3 cellular contexts compared by ENCODE assay signal in the genomic region with DNA sequence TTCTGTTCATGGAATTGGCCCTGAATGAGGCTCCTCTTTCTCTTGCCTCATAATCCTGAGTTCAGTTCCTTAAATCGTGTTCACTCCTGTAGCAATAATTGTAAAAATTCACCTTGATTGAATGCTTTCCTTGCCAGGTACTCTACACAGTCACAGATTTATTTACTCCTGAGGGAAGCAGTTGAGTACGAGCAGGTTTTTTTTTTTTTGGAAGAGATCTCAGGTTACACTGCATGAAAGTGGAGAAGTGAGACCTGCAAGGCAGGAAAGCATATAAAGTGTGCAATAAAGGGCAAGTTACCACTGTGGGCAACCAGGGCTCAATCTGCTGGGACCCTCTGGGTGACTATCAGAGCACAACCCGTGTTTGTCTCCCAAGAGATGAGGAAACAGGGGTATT.
TF ChIP-seq lines count a peak whose summit lies in the region.

No MANE protein-coding gene starts in this region.

TF ChIP-seq in GM23338, 12 proteins besides CTCF, POLR2A, EP300 and RAD21 (continues in another document):
- TF ChIP-seq ZNF114 (CRISPR knock-in tag; IDR thresholded peaks at IDR 0.05): no peak
- no peak for TF ChIP-seq STAT1 (IDR thresholded peaks at IDR 0.05; ENCODE audit: unreplicated experiment)
- no peak for TF ChIP-seq EZH2phosphoT487 (IDR thresholded peaks at IDR 0.05; ENCODE audit: unreplicated experiment)
- no peak for TF ChIP-seq NANOG (IDR thresholded peaks at IDR 0.05; ENCODE audit: borderline replicate concordance)
- TF ChIP-seq, protein P1, sequence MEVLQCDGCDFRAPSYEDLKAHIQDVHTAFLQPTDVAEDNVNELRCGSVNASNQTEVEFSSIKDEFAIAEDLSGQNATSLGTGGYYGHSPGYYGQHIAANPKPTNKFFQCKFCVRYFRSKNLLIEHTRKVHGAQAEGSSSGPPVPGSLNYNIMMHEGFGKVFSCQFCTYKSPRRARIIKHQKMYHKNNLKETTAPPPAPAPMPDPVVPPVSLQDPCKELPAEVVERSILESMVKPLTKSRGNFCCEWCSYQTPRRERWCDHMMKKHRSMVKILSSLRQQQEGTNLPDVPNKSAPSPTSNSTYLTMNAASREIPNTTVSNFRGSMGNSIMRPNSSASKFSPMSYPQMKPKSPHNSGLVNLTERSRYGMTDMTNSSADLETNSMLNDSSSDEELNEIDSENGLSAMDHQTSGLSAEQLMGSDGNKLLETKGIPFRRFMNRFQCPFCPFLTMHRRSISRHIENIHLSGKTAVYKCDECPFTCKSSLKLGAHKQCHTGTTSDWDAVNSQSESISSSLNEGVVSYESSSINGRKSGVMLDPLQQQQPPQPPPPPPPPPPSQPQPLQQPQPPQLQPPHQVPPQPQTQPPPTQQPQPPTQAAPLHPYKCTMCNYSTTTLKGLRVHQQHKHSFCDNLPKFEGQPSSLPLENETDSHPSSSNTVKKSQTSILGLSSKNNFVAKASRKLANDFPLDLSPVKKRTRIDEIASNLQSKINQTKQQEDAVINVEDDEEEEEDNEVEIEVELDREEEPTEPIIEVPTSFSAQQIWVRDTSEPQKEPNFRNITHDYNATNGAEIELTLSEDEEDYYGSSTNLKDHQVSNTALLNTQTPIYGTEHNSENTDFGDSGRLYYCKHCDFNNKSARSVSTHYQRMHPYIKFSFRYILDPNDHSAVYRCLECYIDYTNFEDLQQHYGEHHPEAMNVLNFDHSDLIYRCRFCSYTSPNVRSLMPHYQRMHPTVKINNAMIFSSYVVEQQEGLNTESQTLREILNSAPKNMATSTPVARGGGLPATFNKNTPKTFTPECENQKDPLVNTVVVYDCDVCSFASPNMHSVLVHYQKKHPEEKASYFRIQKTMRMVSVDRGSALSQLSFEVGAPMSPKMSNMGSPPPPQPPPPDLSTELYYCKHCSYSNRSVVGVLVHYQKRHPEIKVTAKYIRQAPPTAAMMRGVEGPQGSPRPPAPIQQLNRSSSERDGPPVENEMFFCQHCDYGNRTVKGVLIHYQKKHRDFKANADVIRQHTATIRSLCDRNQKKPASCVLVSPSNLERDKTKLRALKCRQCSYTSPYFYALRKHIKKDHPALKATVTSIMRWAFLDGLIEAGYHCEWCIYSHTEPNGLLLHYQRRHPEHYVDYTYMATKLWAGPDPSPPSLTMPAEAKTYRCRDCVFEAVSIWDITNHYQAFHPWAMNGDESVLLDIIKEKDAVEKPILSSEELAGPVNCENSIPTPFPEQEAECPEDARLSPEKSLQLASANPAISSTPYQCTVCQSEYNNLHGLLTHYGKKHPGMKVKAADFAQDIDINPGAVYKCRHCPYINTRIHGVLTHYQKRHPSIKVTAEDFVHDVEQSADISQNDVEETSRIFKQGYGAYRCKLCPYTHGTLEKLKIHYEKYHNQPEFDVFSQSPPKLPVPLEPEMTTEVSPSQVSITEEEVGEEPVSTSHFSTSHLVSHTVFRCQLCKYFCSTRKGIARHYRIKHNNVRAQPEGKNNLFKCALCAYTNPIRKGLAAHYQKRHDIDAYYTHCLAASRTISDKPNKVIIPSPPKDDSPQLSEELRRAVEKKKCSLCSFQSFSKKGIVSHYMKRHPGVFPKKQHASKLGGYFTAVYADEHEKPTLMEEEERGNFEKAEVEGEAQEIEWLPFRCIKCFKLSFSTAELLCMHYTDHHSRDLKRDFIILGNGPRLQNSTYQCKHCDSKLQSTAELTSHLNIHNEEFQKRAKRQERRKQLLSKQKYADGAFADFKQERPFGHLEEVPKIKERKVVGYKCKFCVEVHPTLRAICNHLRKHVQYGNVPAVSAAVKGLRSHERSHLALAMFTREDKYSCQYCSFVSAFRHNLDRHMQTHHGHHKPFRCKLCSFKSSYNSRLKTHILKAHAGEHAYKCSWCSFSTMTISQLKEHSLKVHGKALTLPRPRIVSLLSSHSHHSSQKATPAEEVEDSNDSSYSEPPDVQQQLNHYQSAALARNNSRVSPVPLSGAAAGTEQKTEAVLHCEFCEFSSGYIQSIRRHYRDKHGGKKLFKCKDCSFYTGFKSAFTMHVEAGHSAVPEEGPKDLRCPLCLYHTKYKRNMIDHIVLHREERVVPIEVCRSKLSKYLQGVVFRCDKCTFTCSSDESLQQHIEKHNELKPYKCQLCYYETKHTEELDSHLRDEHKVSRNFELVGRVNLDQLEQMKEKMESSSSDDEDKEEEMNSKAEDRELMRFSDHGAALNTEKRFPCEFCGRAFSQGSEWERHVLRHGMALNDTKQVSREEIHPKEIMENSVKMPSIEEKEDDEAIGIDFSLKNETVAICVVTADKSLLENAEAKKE (CRISPR knock-in tag; IDR thresholded peaks at IDR 0.05): no peak

TF ChIP-seq in H1, 55 proteins besides CTCF, POLR2A, EP300 and RAD21:
- 0 out of 2 replicates have a peak, but pooled peaks have one; percentile 16 for TF ChIP-seq SIX5 (IDR thresholded peaks at IDR 0.05; ENCODE audit: low read depth, low read length)
- no peak for TF ChIP-seq YY1 (IDR thresholded peaks at IDR 0.05; ENCODE audit: low read depth, low read length)

TF ChIP-seq in GM12891, 5 proteins besides CTCF, POLR2A, EP300 and RAD21:
- TF ChIP-seq PAX5 (IDR thresholded peaks at IDR 0.05; ENCODE audit: insufficient read depth, low read length, severe bottlenecking) (no peak), POU2F2 (IDR thresholded peaks at IDR 0.05; ENCODE audit: low read depth, low read length) (no peak), SPI1 (IDR thresholded peaks at IDR 0.05; ENCODE audit: low read depth, low read length) (no peak), POLR2AphosphoS5 (IDR thresholded peaks at IDR 0.05; ENCODE audit: low read depth, low read length) (no peak), TAF1 (IDR thresholded peaks at IDR 0.05; ENCODE audit: low read depth, low read length) (no peak)
